In genomic region chr7:148116954-148117353, GRCh38 we compare ENCODE assay signal across 16 cellular contexts.
"Had no signal": no experiment of that assay in that cellular context is flagged by ENCODE, and none has a peak within 500 bp of the region (broad histone marks: within the 10 kb centered on the region; RNA-seq: fewer than 3 reads in every experiment).

No MANE protein-coding gene starts in this region.

- ATAC-seq: activated CD8-positive, alpha-beta T cell treated with anti-CD3 and anti-CD28 coated beads, Interleukin-2, amount 10 ng/mL, durations not matched to agents 7 days and 5 days; esophagus mucosa; left lobe of liver; stimulated activated naive B cell treated with anti-CD40 and anti-IgM and Interleukin-4, amounts not matched to agents 10 μg/mL and 1 μg/mL and 100 μg/mL, for 72 hours had no signal

- H3K4me3 ChIP-seq: transverse colon had no signal

- DNase-seq: activated B cell treated with CpG ODN at 0.5 μM for 24 hours; activated CD4-positive, alpha-beta T cell treated with anti-CD3 and anti-CD28 coated beads for 48 hours; activated CD8-positive, alpha-beta memory T cell treated with anti-CD3 and anti-CD28 coated beads, Interleukin-2, amount 50 U/mL, for 4 hours; activated CD8-positive, alpha-beta T cell treated with anti-CD3 and anti-CD28 coated beads, Interleukin-2, amount 10 ng/mL, durations not matched to agents 7 days and 5 days; activated gamma-delta T cell treated with Interleukin-2 at 50 U/mL for 16 hours; amniotic stem cell; caudate nucleus; islet precursor cell; naive B cell; posterior cingulate gyrus; stimulated activated CD4-positive, alpha-beta T cell treated with anti-CD3 and anti-CD28 coated beads, Interleukin-15, amount 100 ng/mL, for 24 hours; stimulated activated CD4-positive, alpha-beta T cell treated with anti-CD3 and anti-CD28 coated beads, Interleukin-4, amount 100 ng/mL, for 1 hour; stimulated activated naive B cell treated with anti-CD40 and anti-IgM and Interleukin-4, amounts not matched to agents 10 μg/mL and 1 μg/mL and 100 μg/mL, for 72 hours; transverse colon had no signal

- H3K27me3 ChIP-seq: transverse colon had no signal

- H3K4me1 ChIP-seq: transverse colon had no signal

- H3K9me3 ChIP-seq: transverse colon had no signal

- H3K36me3 ChIP-seq: transverse colon had no signal

- H3K27ac ChIP-seq: transverse colon had no signal
